Comparison of ENCODE assay signal across 1 cellular context in the genomic region with DNA sequence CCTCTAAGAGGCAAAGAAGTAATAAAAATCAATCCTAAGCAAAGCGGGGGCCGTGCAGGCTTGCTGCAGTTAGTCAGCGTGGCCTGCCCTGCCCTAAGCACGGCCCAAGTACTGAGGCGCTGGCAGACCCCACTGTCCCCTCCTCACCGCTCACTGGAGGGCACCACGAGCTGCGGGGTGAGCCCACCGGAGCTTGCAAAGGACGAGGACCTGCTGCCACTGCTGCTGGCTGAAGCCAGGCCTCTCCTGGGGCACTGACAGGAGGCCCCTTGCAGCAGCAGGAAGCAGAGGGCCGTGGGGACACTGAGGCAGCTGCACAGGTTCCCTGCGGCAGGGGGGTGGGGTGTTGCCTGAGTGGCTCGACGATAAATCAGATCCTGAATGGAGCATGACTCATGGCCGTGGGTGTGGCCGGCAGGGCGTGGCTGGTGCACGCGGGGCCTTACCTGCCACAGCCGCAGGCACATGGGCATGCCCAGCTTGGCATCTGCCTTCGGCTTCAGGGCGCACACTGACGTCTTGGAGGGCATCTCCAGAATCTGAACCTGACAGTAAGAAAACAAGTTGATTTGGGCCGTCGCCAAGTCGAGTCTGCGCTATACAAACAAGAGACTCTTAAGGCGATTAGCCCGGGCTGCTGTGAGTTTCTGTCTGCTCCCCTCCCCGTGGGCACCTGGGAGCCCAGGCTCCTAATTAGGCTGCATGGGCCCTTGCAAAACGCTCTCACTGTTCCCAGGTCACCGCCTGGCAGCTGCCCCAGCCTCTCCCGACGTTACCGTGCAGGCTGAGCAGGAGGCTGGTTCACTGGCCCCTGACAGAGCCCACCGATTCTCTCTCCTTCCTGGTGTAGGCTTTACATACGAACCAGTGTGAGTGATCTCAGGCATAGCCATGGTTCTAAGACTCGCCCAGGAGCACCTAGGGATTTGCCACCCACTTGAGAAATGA.
TF ChIP-seq lines count a peak whose summit lies in the region.

No MANE protein-coding gene starts in this region.

TF ChIP-seq in K562, 482 proteins besides CTCF, POLR2A, EP300 and RAD21 (continued from another document and continues in another):
- TF ChIP-seq, protein P1, sequence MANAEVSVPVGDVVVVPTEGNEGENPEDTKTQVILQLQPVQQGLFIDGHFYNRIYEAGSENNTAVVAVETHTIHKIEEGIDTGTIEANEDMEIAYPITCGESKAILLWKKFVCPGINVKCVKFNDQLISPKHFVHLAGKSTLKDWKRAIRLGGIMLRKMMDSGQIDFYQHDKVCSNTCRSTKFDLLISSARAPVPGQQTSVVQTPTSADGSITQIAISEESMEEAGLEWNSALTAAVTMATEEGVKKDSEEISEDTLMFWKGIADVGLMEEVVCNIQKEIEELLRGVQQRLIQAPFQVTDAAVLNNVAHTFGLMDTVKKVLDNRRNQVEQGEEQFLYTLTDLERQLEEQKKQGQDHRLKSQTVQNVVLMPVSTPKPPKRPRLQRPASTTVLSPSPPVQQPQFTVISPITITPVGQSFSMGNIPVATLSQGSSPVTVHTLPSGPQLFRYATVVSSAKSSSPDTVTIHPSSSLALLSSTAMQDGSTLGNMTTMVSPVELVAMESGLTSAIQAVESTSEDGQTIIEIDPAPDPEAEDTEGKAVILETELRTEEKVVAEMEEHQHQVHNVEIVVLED (CRISPR knock-in tag; IDR thresholded peaks at IDR 0.05) = no peak
- TF ChIP-seq NBN (IDR thresholded peaks at IDR 0.05; ENCODE audit: low read depth) = peak; percentile 51; the same call in 1 of the 2 replicates
- no peak for TF ChIP-seq CAMTA2 (CRISPR knock-in tag; conservative IDR thresholded peaks at IDR 0.05)
- no peak for TF ChIP-seq CCAR2 (IDR thresholded peaks at IDR 0.05; ENCODE audit: low read depth, low read length)
- TF ChIP-seq, protein P2, sequence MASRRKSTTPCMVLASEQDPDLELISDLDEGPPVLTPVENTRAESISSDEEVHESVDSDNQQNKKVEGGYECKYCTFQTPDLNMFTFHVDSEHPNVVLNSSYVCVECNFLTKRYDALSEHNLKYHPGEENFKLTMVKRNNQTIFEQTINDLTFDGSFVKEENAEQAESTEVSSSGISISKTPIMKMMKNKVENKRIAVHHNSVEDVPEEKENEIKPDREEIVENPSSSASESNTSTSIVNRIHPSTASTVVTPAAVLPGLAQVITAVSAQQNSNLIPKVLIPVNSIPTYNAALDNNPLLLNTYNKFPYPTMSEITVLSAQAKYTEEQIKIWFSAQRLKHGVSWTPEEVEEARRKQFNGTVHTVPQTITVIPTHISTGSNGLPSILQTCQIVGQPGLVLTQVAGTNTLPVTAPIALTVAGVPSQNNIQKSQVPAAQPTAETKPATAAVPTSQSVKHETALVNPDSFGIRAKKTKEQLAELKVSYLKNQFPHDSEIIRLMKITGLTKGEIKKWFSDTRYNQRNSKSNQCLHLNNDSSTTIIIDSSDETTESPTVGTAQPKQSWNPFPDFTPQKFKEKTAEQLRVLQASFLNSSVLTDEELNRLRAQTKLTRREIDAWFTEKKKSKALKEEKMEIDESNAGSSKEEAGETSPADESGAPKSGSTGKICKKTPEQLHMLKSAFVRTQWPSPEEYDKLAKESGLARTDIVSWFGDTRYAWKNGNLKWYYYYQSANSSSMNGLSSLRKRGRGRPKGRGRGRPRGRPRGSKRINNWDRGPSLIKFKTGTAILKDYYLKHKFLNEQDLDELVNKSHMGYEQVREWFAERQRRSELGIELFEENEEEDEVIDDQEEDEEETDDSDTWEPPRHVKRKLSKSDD (conservative IDR thresholded peaks at IDR 0.05; ENCODE audit: low read length) = 0 out of 2 replicates have a peak, but pooled peaks have one; percentile 19
- TF ChIP-seq CTBP1 (IDR thresholded peaks at IDR 0.05; ENCODE audit: borderline replicate concordance) = peak; percentile 99
- no peak for TF ChIP-seq SMAD2 (IDR thresholded peaks at IDR 0.05; ENCODE audit: low read depth, low read length)
- no peak for TF ChIP-seq ZNF121 (CRISPR knock-in tag; conservative IDR thresholded peaks at IDR 0.05)
- peak; percentile 93 for TF ChIP-seq MYC (IDR thresholded peaks at IDR 0.05; ENCODE audit: low read depth, low read length)
- peak; percentile 80; the same call in 1 of the 2 replicates for TF ChIP-seq MYC (CRISPR knock-in tag; IDR thresholded peaks at IDR 0.05; ENCODE audit: borderline replicate concordance, low read depth)
- TF ChIP-seq, protein P3, sequence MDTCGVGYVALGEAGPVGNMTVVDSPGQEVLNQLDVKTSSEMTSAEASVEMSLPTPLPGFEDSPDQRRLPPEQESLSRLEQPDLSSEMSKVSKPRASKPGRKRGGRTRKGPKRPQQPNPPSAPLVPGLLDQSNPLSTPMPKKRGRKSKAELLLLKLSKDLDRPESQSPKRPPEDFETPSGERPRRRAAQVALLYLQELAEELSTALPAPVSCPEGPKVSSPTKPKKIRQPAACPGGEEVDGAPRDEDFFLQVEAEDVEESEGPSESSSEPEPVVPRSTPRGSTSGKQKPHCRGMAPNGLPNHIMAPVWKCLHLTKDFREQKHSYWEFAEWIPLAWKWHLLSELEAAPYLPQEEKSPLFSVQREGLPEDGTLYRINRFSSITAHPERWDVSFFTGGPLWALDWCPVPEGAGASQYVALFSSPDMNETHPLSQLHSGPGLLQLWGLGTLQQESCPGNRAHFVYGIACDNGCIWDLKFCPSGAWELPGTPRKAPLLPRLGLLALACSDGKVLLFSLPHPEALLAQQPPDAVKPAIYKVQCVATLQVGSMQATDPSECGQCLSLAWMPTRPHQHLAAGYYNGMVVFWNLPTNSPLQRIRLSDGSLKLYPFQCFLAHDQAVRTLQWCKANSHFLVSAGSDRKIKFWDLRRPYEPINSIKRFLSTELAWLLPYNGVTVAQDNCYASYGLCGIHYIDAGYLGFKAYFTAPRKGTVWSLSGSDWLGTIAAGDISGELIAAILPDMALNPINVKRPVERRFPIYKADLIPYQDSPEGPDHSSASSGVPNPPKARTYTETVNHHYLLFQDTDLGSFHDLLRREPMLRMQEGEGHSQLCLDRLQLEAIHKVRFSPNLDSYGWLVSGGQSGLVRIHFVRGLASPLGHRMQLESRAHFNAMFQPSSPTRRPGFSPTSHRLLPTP (IDR thresholded peaks at IDR 0.05; ENCODE audit: borderline replicate concordance, extremely low read depth, insufficient read length) = no peak
- no peak for TF ChIP-seq NFE2L1 (tag; IDR thresholded peaks at IDR 0.05; ENCODE audit: borderline replicate concordance, low read depth)
- no peak for TF ChIP-seq SREBF1 (IDR thresholded peaks at IDR 0.05; ENCODE audit: borderline replicate concordance, low read depth, low read length)
- TF ChIP-seq SRF (CRISPR knock-in tag; IDR thresholded peaks at IDR 0.05) = no peak; a peak in 1 of 4 replicates
- no peak for TF ChIP-seq ZNF384 (IDR thresholded peaks at IDR 0.05; ENCODE audit: low read depth, low read length)
- TF ChIP-seq ARID1B (IDR thresholded peaks at IDR 0.05) = peak; percentile 95
- TF ChIP-seq CBFB (CRISPR knock-in tag; IDR thresholded peaks at IDR 0.05) = no peak
- TF ChIP-seq, protein P4, sequence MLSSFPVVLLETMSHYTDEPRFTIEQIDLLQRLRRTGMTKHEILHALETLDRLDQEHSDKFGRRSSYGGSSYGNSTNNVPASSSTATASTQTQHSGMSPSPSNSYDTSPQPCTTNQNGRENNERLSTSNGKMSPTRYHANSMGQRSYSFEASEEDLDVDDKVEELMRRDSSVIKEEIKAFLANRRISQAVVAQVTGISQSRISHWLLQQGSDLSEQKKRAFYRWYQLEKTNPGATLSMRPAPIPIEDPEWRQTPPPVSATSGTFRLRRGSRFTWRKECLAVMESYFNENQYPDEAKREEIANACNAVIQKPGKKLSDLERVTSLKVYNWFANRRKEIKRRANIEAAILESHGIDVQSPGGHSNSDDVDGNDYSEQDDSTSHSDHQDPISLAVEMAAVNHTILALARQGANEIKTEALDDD (IDR thresholded peaks at IDR 0.05) = no peak
- TF ChIP-seq TSC22D4 (tag; IDR thresholded peaks at IDR 0.05) = no peak
- no peak for TF ChIP-seq STAT5B (CRISPR knock-in tag; IDR thresholded peaks at IDR 0.05)
- peak; percentile 99 for TF ChIP-seq KLF13 (tag; IDR thresholded peaks at IDR 0.05; ENCODE audit: borderline replicate concordance, low read depth)
- TF ChIP-seq, protein P5, sequence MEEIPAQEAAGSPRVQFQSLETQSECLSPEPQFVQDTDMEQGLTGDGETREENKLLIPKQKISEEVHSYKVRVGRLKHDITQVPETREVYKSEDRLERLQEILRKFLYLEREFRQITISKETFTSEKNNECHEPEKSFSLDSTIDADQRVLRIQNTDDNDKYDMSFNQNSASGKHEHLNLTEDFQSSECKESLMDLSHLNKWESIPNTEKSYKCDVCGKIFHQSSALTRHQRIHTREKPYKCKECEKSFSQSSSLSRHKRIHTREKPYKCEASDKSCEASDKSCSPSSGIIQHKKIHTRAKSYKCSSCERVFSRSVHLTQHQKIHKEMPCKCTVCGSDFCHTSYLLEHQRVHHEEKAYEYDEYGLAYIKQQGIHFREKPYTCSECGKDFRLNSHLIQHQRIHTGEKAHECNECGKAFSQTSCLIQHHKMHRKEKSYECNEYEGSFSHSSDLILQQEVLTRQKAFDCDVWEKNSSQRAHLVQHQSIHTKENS (CRISPR knock-in tag; IDR thresholded peaks at IDR 0.05) = no peak
- TF ChIP-seq ZNF57 (CRISPR knock-in tag; IDR thresholded peaks at IDR 0.05) = no peak
- peak; percentile 66 for TF ChIP-seq ESRRA (IDR thresholded peaks at IDR 0.05; ENCODE audit: borderline replicate concordance, low read depth)
- TF ChIP-seq KDM4B (IDR thresholded peaks at IDR 0.05; ENCODE audit: borderline replicate concordance in 2 of 2, low read depth in 1 of 2) = peak in 1 of 2 experiments; percentile 71; a peak in 1 of 4 replicates
- TF ChIP-seq, protein P6, sequence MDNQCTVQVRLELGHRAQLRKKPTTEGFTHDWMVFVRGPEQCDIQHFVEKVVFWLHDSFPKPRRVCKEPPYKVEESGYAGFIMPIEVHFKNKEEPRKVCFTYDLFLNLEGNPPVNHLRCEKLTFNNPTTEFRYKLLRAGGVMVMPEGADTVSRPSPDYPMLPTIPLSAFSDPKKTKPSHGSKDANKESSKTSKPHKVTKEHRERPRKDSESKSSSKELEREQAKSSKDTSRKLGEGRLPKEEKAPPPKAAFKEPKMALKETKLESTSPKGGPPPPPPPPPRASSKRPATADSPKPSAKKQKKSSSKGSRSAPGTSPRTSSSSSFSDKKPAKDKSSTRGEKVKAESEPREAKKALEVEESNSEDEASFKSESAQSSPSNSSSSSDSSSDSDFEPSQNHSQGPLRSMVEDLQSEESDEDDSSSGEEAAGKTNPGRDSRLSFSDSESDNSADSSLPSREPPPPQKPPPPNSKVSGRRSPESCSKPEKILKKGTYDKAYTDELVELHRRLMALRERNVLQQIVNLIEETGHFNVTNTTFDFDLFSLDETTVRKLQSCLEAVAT (IDR thresholded peaks at IDR 0.05) = peak in 1 of 2 experiments; percentile 93; a peak in 2 of 4 replicates
- TF ChIP-seq, protein P7, sequence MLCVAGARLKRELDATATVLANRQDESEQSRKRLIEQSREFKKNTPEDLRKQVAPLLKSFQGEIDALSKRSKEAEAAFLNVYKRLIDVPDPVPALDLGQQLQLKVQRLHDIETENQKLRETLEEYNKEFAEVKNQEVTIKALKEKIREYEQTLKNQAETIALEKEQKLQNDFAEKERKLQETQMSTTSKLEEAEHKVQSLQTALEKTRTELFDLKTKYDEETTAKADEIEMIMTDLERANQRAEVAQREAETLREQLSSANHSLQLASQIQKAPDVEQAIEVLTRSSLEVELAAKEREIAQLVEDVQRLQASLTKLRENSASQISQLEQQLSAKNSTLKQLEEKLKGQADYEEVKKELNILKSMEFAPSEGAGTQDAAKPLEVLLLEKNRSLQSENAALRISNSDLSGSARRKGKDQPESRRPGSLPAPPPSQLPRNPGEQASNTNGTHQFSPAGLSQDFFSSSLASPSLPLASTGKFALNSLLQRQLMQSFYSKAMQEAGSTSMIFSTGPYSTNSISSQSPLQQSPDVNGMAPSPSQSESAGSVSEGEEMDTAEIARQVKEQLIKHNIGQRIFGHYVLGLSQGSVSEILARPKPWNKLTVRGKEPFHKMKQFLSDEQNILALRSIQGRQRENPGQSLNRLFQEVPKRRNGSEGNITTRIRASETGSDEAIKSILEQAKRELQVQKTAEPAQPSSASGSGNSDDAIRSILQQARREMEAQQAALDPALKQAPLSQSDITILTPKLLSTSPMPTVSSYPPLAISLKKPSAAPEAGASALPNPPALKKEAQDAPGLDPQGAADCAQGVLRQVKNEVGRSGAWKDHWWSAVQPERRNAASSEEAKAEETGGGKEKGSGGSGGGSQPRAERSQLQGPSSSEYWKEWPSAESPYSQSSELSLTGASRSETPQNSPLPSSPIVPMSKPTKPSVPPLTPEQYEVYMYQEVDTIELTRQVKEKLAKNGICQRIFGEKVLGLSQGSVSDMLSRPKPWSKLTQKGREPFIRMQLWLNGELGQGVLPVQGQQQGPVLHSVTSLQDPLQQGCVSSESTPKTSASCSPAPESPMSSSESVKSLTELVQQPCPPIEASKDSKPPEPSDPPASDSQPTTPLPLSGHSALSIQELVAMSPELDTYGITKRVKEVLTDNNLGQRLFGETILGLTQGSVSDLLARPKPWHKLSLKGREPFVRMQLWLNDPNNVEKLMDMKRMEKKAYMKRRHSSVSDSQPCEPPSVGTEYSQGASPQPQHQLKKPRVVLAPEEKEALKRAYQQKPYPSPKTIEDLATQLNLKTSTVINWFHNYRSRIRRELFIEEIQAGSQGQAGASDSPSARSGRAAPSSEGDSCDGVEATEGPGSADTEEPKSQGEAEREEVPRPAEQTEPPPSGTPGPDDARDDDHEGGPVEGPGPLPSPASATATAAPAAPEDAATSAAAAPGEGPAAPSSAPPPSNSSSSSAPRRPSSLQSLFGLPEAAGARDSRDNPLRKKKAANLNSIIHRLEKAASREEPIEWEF (CRISPR knock-in tag; IDR thresholded peaks at IDR 0.05) = no peak
- TF ChIP-seq RAD51 (IDR thresholded peaks at IDR 0.05; ENCODE audit: borderline replicate concordance, low read depth) = peak; percentile 27; the same call in 1 of the 2 replicates
- TF ChIP-seq, protein P8, sequence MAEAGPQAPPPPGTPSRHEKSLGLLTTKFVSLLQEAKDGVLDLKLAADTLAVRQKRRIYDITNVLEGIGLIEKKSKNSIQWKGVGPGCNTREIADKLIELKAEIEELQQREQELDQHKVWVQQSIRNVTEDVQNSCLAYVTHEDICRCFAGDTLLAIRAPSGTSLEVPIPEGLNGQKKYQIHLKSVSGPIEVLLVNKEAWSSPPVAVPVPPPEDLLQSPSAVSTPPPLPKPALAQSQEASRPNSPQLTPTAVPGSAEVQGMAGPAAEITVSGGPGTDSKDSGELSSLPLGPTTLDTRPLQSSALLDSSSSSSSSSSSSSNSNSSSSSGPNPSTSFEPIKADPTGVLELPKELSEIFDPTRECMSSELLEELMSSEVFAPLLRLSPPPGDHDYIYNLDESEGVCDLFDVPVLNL (CRISPR knock-in tag; IDR thresholded peaks at IDR 0.05; ENCODE audit: low read depth) = no peak
- TF ChIP-seq XRCC3 (IDR thresholded peaks at IDR 0.05) = no peak
- TF ChIP-seq PHF20 (IDR thresholded peaks at IDR 0.05; ENCODE audit: partially characterized antibody) = no peak
- TF ChIP-seq RFX1 (IDR thresholded peaks at IDR 0.05) = no peak
- no peak for TF ChIP-seq SNIP1 (IDR thresholded peaks at IDR 0.05; ENCODE audit: low read depth)
- TF ChIP-seq, protein P9, sequence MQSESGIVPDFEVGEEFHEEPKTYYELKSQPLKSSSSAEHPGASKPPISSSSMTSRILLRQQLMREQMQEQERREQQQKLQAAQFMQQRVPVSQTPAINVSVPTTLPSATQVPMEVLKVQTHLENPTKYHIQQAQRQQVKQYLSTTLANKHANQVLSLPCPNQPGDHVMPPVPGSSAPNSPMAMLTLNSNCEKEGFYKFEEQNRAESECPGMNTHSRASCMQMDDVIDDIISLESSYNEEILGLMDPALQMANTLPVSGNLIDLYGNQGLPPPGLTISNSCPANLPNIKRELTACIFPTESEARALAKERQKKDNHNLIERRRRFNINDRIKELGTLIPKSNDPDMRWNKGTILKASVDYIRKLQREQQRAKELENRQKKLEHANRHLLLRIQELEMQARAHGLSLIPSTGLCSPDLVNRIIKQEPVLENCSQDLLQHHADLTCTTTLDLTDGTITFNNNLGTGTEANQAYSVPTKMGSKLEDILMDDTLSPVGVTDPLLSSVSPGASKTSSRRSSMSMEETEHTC (IDR thresholded peaks at IDR 0.05) = no peak; the same call in 1 of the 2 replicates
- TF ChIP-seq KLF16 (IDR thresholded peaks at IDR 0.05) = no peak
